Comparison of ENCODE assay signal across 8 cellular contexts in genomic region chr3:185659942-185660921, GRCh38.
DNase-seq lines count a peak whose midpoint lies in the region; ATAC-seq lines count a peak whose summit lies in the region.

No MANE protein-coding gene starts in this region.

- DNase-seq in G401 (ENCODE audit: low spot score) (peak; percentile 87), NCI-H345 (lab: John Stamatoyannopoulos, UW) (peak; percentile 90), cerebellar nuclear complex (lab: John Stamatoyannopoulos, UW) (peak; percentile 5 to 38), kidney tubule cell (ENCODE audit: low spot score) (peak; percentile 80)
- peak; percentile 38 to 54 (median 42) for DNase-seq in stimulated activated CD4-positive, alpha-beta T cell treated with anti-CD3 and anti-CD28 coated beads, Interleukin-1b, Interleukin-23, amount 100 ng/mL, for 24 hours (ENCODE audit: low read depth in 4 of 4, low spot score in 1 of 4)

- in situ Hi-C loops in G401 (cut with HindIII; ENCODE audit: low sequenced_read_pairs): no loop called here

- ATAC-seq in HG03135 (IDR thresholded peaks at IDR 0.05; ENCODE audit: unreplicated experiment): peak; percentile 70
- ATAC-seq in activated CD4-positive, CD25-positive, alpha-beta regulatory T cell treated with anti-CD3 and anti-CD28 coated beads, Interleukin-2, amount 50 U/mL, for 24 hours: peak; percentile 60 to 65
- no peak for ATAC-seq in HG03097 (IDR thresholded peaks at IDR 0.05; ENCODE audit: low FRiP score, unreplicated experiment)

Comparison
In these comparisons a context has a peak if more than half of its experiments do, and no peak if none do; other contexts are left out.
1. DNase-seq: peak in every context shown above with its lines; median percentile 90 in NCI-H345; 87 in G401; 80 in kidney tubule cell; 42 in stimulated activated CD4-positive, alpha-beta T cell treated with anti-CD3 and anti-CD28 coated beads, Interleukin-1b, Interleukin-23, amount 100 ng/mL, for 24 hours; 22 in cerebellar nuclear complex.